Comparison of ENCODE assay signal across 8 cellular contexts in the genomic region with DNA sequence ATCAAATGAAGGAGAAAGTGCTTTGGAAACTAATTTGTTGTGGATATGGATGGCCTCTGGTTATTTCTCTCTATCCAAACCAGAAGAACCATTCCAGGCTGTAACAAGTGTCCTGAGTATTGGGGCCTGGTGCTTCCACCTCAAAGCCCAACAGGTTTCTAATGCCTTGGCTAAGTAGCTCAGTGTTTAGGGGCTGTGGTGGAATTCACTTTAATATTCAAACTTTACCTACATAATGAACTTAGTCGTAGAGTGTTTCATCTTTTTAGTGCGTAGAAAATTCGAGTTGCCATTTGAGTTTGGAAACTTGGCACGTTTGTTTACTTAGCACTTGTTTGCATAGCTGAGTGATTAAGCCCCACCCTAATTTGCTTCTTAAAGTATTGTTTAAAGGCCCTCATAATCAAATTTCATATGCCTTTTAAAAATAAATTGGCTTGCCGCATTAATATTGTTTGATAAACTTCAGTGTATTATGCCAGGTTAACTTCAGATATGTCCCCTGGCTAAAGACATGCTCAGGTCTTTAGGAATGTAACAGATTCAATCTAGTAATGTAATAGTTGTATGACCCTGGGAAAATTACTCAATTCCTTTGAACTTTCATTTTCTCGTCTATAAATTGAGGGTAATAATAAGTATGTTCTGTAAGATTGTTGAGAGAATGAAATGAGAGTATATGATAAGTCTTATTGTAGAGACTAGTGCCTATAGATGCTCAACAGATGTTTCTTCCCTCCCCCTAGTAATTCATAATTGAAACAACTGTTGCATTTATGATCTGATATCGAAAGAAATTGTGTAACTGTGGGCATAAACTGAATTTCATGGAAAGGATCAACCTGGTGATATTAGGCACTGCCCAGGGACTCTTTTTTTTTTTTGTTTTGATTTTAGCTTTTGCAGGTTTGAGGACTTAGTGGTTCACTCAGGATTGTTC. TPM values are rescaled to one million over a fixed set of nuclear protein-coding genes. Genes with fewer than 3 reads are reported as not detected.
DNase-seq lines count a peak whose midpoint lies in the region; ATAC-seq and TF ChIP-seq lines count a peak whose summit lies in the region.

No MANE protein-coding gene starts in this region.

- H3K79me2 ChIP-seq in smooth muscle cell (ENCODE audit: low read depth), result peaks cover 55% of the 10 kb centered on the region

- H3K4me1 Mint-ChIP-seq in WTC11 (peaks cover 11% of the 10 kb centered on the region), glutamatergic neuron (ENCODE audit: low read depth, unreplicated experiment) (peaks cover 4% of the 10 kb centered on the region)

- no peaks in the 10 kb centered on the region for H3K36me3 ChIP-seq in HAP-1 (replicated peaks)
- H3K36me3 ChIP-seq in smooth muscle cell (ENCODE audit: low read depth), result no peaks in the 10 kb centered on the region

- ATAC-seq in WTC11 (no peak), GM18867 (IDR thresholded peaks at IDR 0.05; ENCODE audit: unreplicated experiment) (no peak), HG02973 (IDR thresholded peaks at IDR 0.05; ENCODE audit: unreplicated experiment) (no peak), GM21786 (IDR thresholded peaks at IDR 0.05; ENCODE audit: unreplicated experiment) (no peak)

- H3K27me3 ChIP-seq in HAP-1 (ENCODE audit: low read depth) (no peaks in the 10 kb centered on the region), smooth muscle cell (ENCODE audit: low read depth) (no peaks in the 10 kb centered on the region)

- POLR2A ChIA-PET in WTC11 (lab: Charles Lee), result no interaction called here

- H3K27ac ChIP-seq in smooth muscle cell (ENCODE audit: low read depth), result no peak overlapping the region

- in situ Hi-C loops in HAP-1 (cut with MboI; ENCODE audit: low sequenced_read_pairs), result no loop called here

- H3K9me3 ChIP-seq in HAP-1 (no peaks in the 10 kb centered on the region), smooth muscle cell (replicated peaks; ENCODE audit: low read depth) (no peaks in the 10 kb centered on the region)

- peak overlapping the region; percentile 93 for H2AFZ ChIP-seq in smooth muscle cell (ENCODE audit: low read depth)

- CTCF ChIA-PET in WTC11 (lab: Charles Lee), result no interaction called here

- no peak for TF ChIP-seq CTCF in WTC11 (IDR thresholded peaks at IDR 0.05)
- TF ChIP-seq CTCF in glutamatergic neuron (IDR thresholded peaks at IDR 0.05; ENCODE audit: partially characterized antibody, unreplicated experiment), result no peak
- TF ChIP-seq CTCF in smooth muscle cell (IDR thresholded peaks at IDR 0.05; ENCODE audit: borderline replicate concordance, insufficient read depth, poor library complexity, severe bottlenecking), result no peak

- H3K27me3 Mint-ChIP-seq in WTC11 (ENCODE audit: low read depth) (no peaks in the 10 kb centered on the region; the same call in 1 of the 2 replicates), glutamatergic neuron (ENCODE audit: unreplicated experiment) (peaks cover 3% of the 10 kb centered on the region)

- no peaks in the 10 kb centered on the region for H3K36me3 Mint-ChIP-seq in WTC11
- no peaks in the 10 kb centered on the region for H3K36me3 Mint-ChIP-seq in glutamatergic neuron (ENCODE audit: unreplicated experiment)

- H3K27ac Mint-ChIP-seq in WTC11 (no peak overlapping the region), glutamatergic neuron (ENCODE audit: unreplicated experiment) (peak overlapping the region; percentile 65)

- DNase-seq in HAP-1 (ENCODE audit: low spot score in 2 of 2), result no peak
- DNase-seq in WTC11 (ENCODE audit: low spot score), result no peak
- no peak for DNase-seq in glutamatergic neuron
- no peak for DNase-seq in smooth muscle cell (lab: John Stamatoyannopoulos, UW; ENCODE audit: unreplicated experiment)
- DNase-seq in middle frontal gyrus (ENCODE audit: extremely low spot score, low spot score), result no peak

- H3K4me3 Mint-ChIP-seq in WTC11, result peak overlapping the region; percentile 87
- H3K4me3 Mint-ChIP-seq in glutamatergic neuron (ENCODE audit: unreplicated experiment), result peak overlapping the region; percentile 91

- peak overlapping the region; percentile 83 for H3K9ac ChIP-seq in smooth muscle cell (ENCODE audit: low read depth)

- 83% methylated on average over 7 of the region's 7 CpGs for WGBS in smooth muscle cell (ENCODE audit: low lambda C conversion rate)

- H3K4me3 ChIP-seq in HAP-1 (peak overlapping the region; percentile 64), smooth muscle cell (peak overlapping the region; percentile 86)

- H3K9me3 Mint-ChIP-seq in WTC11 (no peaks in the 10 kb centered on the region), glutamatergic neuron (ENCODE audit: unreplicated experiment) (peaks cover 8% of the 10 kb centered on the region)

- H4K20me1 ChIP-seq in smooth muscle cell (ENCODE audit: low read depth), result peaks cover 30% of the 10 kb centered on the region

- peaks cover 9% of the 10 kb centered on the region; the same call in 1 of the 2 replicates for H3K4me1 ChIP-seq in HAP-1
- H3K4me1 ChIP-seq in smooth muscle cell (ENCODE audit: low read depth), result peaks cover 13% of the 10 kb centered on the region

- H3F3A ChIP-seq in smooth muscle cell (ENCODE audit: low read depth), result peaks cover 4% of the 10 kb centered on the region

- H3K4me2 ChIP-seq in smooth muscle cell, result peak overlapping the region; percentile 87

TF ChIP-seq in WTC11, 78 proteins besides CTCF, POLR2A, EP300 and RAD21:
- TF ChIP-seq HMGA2 (CRISPR knock-in tag; IDR thresholded peaks at IDR 0.05) (no peak), NR2C2 (CRISPR knock-in tag; IDR thresholded peaks at IDR 0.05) (no peak), ZNF317 (CRISPR knock-in tag; IDR thresholded peaks at IDR 0.05; ENCODE audit: borderline replicate concordance, low read depth) (no peak), NR1H2 (CRISPR knock-in tag; IDR thresholded peaks at IDR 0.05) (no peak)

RNA-seq across cellular contexts. Expression of gene AGO4, which starts 1.6 kb away (rescaled TPM):
- total RNA-seq in WTC11 (2021) (8.7 to 10.3 TPM (median 10.1 TPM) in 3 replicates), glutamatergic neuron (ENCODE audit: unreplicated experiment) (20.8 TPM), smooth muscle cell (10.7 and 13.0 TPM in 2 replicates)
- 5.8 and 6.1 TPM in 2 replicates for polyA plus RNA-seq in smooth muscle cell

RNA-seq across cellular contexts. Expression of gene CLSPN, which starts 39.6 kb away (rescaled TPM):
- total RNA-seq in WTC11 (2021) (34.6 to 37.1 TPM (median 34.6 TPM) in 3 replicates), glutamatergic neuron (ENCODE audit: unreplicated experiment) (8.2 TPM), smooth muscle cell (2.9 and 4.5 TPM in 2 replicates)
- 2.4 and 4.7 TPM in 2 replicates for polyA plus RNA-seq in smooth muscle cell
